Comparison of ENCODE assay signal across 1 cellular context in the genomic region with DNA sequence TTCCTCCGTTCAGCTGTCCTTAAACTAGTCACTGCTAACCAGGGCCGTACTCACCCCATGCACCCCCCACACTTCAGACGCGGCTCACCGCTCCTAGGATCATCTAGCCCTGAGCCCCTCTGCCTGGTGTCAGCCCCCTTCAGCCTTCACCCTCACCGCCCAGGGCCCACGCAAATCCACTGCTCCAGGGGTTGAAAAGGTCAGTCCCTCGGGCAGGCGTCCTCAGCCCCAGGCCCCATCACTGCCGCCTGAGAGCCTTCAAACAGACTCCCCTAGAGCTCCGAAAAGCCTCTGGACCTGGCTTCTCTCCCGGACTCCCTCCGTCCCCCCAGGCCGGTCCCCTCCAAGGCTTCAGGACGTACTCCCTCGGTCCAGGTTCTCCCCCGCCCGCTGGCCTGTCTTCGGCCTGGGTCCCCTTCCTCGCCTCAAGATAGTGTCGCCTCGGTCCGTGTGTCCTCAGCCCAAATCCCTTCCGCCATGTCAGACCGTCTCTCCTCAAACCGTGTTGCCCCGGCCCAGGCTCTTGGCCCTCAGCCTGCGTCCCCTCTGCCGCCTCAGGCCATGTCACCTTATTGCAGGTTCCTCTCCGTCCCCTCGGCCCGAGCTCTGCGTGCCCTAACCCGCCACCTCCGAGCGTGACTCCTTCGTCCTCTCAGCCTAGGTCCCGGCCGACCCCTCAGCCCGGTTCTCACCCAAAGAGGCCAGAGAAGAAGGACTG.
TF ChIP-seq lines count a peak whose summit lies in the region.

No MANE protein-coding gene starts in this region.

TF ChIP-seq in SK-N-SH, 30 proteins besides CTCF, POLR2A, EP300 and RAD21 (continued from another document):
- TF ChIP-seq REST (IDR thresholded peaks at IDR 0.05; ENCODE audit: low read depth, low read length), result no peak
- TF ChIP-seq SMC3 (IDR thresholded peaks at IDR 0.05; ENCODE audit: low read depth, low read length), result no peak
- TF ChIP-seq MEF2A (IDR thresholded peaks at IDR 0.05; ENCODE audit: borderline replicate concordance, low read depth), result no peak
- TF ChIP-seq GATA2 (CRISPR knock-in tag; IDR thresholded peaks at IDR 0.05), result no peak
- no peak for TF ChIP-seq FOXJ3 (CRISPR knock-in tag; IDR thresholded peaks at IDR 0.05)
TF ChIP-seq in SK-N-SH: peak in this region for 0.
